In the genomic region with DNA sequence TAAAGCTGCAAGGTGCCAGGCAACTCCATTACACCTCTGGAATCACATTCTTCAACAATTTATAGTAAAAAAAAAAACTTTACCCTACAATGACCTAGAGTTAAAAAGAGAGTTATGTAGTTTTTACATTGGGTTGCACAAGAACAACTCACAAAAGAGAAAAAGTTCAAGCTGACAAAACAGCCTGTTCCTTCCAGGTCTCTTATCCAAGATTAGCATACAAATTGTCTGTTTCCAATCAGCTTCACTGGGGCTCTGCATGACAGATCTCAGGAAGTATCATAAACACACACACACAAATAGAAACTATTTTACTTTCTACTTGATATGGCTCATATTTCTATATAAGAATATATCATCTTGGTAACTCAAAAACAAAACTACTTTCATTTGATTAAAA, we compare ENCODE assay signal across 14 cellular contexts.
"Had no signal": no experiment of that assay in that cellular context is flagged by ENCODE, and none has a peak within 500 bp of the region (broad histone marks: within the 10 kb centered on the region; RNA-seq: fewer than 3 reads in every experiment).

No MANE protein-coding gene starts in this region.

- H3K36me3 ChIP-seq: neutrophil had no signal

- H3K4me3 ChIP-seq: dorsolateral prefrontal cortex had no signal

- DNase-seq: activated CD4-positive, CD25-positive, alpha-beta regulatory T cell treated with anti-CD3 and anti-CD28 coated beads, Interleukin-2, amount 50 U/mL, for 72 hours; activated naive CD4-positive, alpha-beta T cell; activated naive CD8-positive, alpha-beta T cell treated with anti-CD3 and anti-CD28 coated beads, Interleukin-2, amount 10 ng/mL, durations not matched to agents 7 days and 5 days; aorta; dorsolateral prefrontal cortex; endodermal cell; erythroblast; head of caudate nucleus; left colon; naive B cell; T-cell; T-helper 9 cell had no signal

- H3K9ac ChIP-seq: parathyroid adenoma had no signal

- H3K4me1 ChIP-seq: parathyroid adenoma had no signal

- H3K9me3 ChIP-seq: neutrophil had no signal

- H3K27me3 ChIP-seq: dorsolateral prefrontal cortex, neutrophil had no signal

- H3K27ac ChIP-seq: dorsolateral prefrontal cortex, neutrophil, parathyroid adenoma had no signal
